In the genomic region with DNA sequence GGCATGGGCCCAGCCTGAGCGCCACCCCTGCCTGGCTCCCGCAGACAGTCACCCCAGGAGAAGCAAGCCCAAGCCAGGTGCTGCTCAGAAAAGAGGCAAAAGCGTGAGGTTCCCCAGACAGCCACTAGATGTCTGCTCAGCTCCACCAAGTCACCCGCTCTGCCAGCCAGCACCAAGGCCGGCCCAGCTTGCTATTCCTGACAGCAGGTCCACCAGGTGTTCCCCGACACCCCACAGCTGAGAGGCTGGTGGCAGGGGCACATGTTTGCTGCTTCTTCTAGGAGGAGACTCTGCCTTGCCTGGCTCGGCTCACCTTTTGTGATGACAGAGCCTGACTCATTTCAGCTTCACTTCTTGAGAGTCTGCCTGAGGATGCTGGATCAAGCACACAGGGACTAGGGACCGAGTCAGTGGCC, we compare ENCODE assay signal across 9 cellular contexts.
A peak's percentile ranks its signal among the peaks of the same experiment; 100 is the strongest.
DNase-seq lines count a peak whose midpoint lies in the region; ATAC-seq, FAIRE-seq and TF ChIP-seq lines count a peak whose summit lies in the region.
"Had no signal": no experiment of that assay in that cellular context is flagged by ENCODE, and none has a peak within 500 bp of the region (broad histone marks: within the 10 kb centered on the region; RNA-seq: fewer than 3 reads in every experiment).

No MANE protein-coding gene starts in this region.

- FAIRE-seq in frontal cortex (lab: Jason Lieb, UNC): no peak

- no peak overlapping the region for H3K27ac ChIP-seq in CD4-positive, alpha-beta T cell (ENCODE audit: low read depth, low read length)
- H3K27ac ChIP-seq: SK-N-MC had no signal

- peak; percentile 68 for ATAC-seq in CD4-positive, alpha-beta T cell (ENCODE audit: poor library complexity)
- ATAC-seq in GM18870 (IDR thresholded peaks at IDR 0.05; ENCODE audit: unreplicated experiment): peak; percentile 73
- ATAC-seq in HG03095 (IDR thresholded peaks at IDR 0.05; ENCODE audit: unreplicated experiment): peak; percentile 95

- CTCF ChIA-PET in CD4-positive, alpha-beta T cell (lab: Charles Lee): interaction anchor here (1.4 kb wide), 1 partner anchor 438 kb away, joined by 4 read pairs; no protein-coding TSS in a partner anchor
- CTCF ChIA-PET in activated CD4-positive, alpha-beta memory T cell treated with anti-CD3 and anti-CD28 coated beads, Interleukin-2, amount 10 ng/mL, durations not matched to agents 7 days and 5 days (lab: Charles Lee): interaction anchor here (0.9 to 2.5 kb wide), 4 partner anchors 10 to 438 kb away, joined by 3 to 14 read pairs (median 3); no protein-coding TSS in a partner anchor

- intact Hi-C loops in CD4-positive, alpha-beta T cell (cut with DNase I, micrococcal nuclease): no loop called here

- H3K27me3 Mint-ChIP-seq in CD4-positive, alpha-beta T cell: no peaks in the 10 kb centered on the region
- no peaks in the 10 kb centered on the region for H3K27me3 Mint-ChIP-seq in activated CD4-positive, alpha-beta memory T cell treated with anti-CD3 and anti-CD28 coated beads, Interleukin-2, amount 10 ng/mL, durations not matched to agents 7 days and 5 days

- peak; percentile 20 for TF ChIP-seq CTCF in CD4-positive, alpha-beta T cell (IDR thresholded peaks at IDR 0.05)

- H3K27ac Mint-ChIP-seq in CD4-positive, alpha-beta T cell: no peak overlapping the region
- H3K27ac Mint-ChIP-seq in activated CD4-positive, alpha-beta memory T cell treated with anti-CD3 and anti-CD28 coated beads, Interleukin-2, amount 10 ng/mL, durations not matched to agents 7 days and 5 days: no peak overlapping the region

- H3K9me3 ChIP-seq in CD4-positive, alpha-beta T cell (ENCODE audit: control insufficient read depth, low read length): no peaks in the 10 kb centered on the region

- H3K4me1 Mint-ChIP-seq in CD4-positive, alpha-beta T cell (ENCODE audit: low read depth): no peaks in the 10 kb centered on the region
- H3K4me1 Mint-ChIP-seq in activated CD4-positive, alpha-beta memory T cell treated with anti-CD3 and anti-CD28 coated beads, Interleukin-2, amount 10 ng/mL, durations not matched to agents 7 days and 5 days: no peaks in the 10 kb centered on the region

- no peaks in the 10 kb centered on the region for H3K9me3 Mint-ChIP-seq in CD4-positive, alpha-beta T cell
- H3K9me3 Mint-ChIP-seq in activated CD4-positive, alpha-beta memory T cell treated with anti-CD3 and anti-CD28 coated beads, Interleukin-2, amount 10 ng/mL, durations not matched to agents 7 days and 5 days: no peaks in the 10 kb centered on the region

- POLR2A ChIA-PET in CD4-positive, alpha-beta T cell (lab: Charles Lee): no interaction called here
- POLR2A ChIA-PET in activated CD4-positive, alpha-beta memory T cell treated with anti-CD3 and anti-CD28 coated beads, Interleukin-2, amount 10 ng/mL, durations not matched to agents 7 days and 5 days (lab: Charles Lee): no interaction called here

- no peaks in the 10 kb centered on the region for H3K36me3 Mint-ChIP-seq in CD4-positive, alpha-beta T cell (ENCODE audit: low read depth)
- H3K36me3 Mint-ChIP-seq in activated CD4-positive, alpha-beta memory T cell treated with anti-CD3 and anti-CD28 coated beads, Interleukin-2, amount 10 ng/mL, durations not matched to agents 7 days and 5 days (ENCODE audit: low read depth): no peaks in the 10 kb centered on the region

- H3K27me3 ChIP-seq in CD4-positive, alpha-beta T cell (ENCODE audit: control insufficient read depth, insufficient read depth, low read length): no peaks in the 10 kb centered on the region

- H3K4me3 Mint-ChIP-seq in CD4-positive, alpha-beta T cell: no peak overlapping the region
- no peak overlapping the region for H3K4me3 Mint-ChIP-seq in activated CD4-positive, alpha-beta memory T cell treated with anti-CD3 and anti-CD28 coated beads, Interleukin-2, amount 10 ng/mL, durations not matched to agents 7 days and 5 days

- DNase-seq in CD4-positive, alpha-beta T cell: peak in 8 of 10 experiments; percentile 9 to 40 (median 28)
- peak; percentile 80 for DNase-seq in NCI-H2196 (lab: John Stamatoyannopoulos, UW; ENCODE audit: unreplicated experiment)
- peak; percentile 43 for DNase-seq in activated CD4-positive, alpha-beta memory T cell treated with anti-CD3 and anti-CD28 coated beads, Interleukin-2, amount 10 ng/mL, durations not matched to agents 7 days and 5 days
- DNase-seq in frontal cortex (ENCODE audit: low spot score in 2 of 2): peak; percentile 17 to 77
- DNase-seq in nucleus accumbens (lab: John Stamatoyannopoulos, UW): peak in 48 of 56 donors; percentile 8 to 83 (median 43)
- DNase-seq in activated CD4-positive, CD25-positive, alpha-beta regulatory T cell treated with anti-CD3 and anti-CD28 coated beads, Interleukin-2, amount 50 U/mL, for 72 hours: no peak
